15 cellular contexts compared by ENCODE assay signal in genomic region chr3:178318957-178319528, GRCh38.
"Had no signal": no experiment of that assay in that cellular context is flagged by ENCODE, and none has a peak within 500 bp of the region (broad histone marks: within the 10 kb centered on the region; RNA-seq: fewer than 3 reads in every experiment).

No MANE protein-coding gene starts in this region.

- H3K9me3 ChIP-seq: ascending aorta, left lung had no signal

- H3K9me3 Mint-ChIP-seq: activated naive CD8-positive, alpha-beta T cell treated with anti-CD3 and anti-CD28 coated beads, Interleukin-2, amount 50 U/mL, for 24 hours; activated T-helper 1 cell treated with anti-CD3 and anti-CD28 coated beads, Interleukin-12 subunit alpha, Interleukin-12 subunit beta, Interleukin-2, Interleukin-4 antibody, amounts not matched to agents 30 ng/mL and 10 ng/mL and 1 ng/mL, durations not matched to agents 14 hours and 24 hours and 36 hours; naive thymus-derived CD8-positive, alpha-beta T cell; T-helper 2 cell treated with Interferon-gamma antibody and Interleukin-4, amounts not matched to agents 5 μg/mL and 100 μg/mL, for 36 hours had no signal

- H3K36me3 ChIP-seq: ascending aorta, cardiac muscle cell, left lung had no signal

- H3K27ac ChIP-seq: ascending aorta, coronary artery, foreskin keratinocyte, left lung, skin epidermis had no signal

- DNase-seq: activated CD4-positive, alpha-beta T cell treated with anti-CD3 and anti-CD28 coated beads, Interleukin-2, amount 50 U/mL, for 1 hour; activated naive CD4-positive, alpha-beta T cell; activated naive CD8-positive, alpha-beta T cell treated with anti-CD3 and anti-CD28 coated beads, Interleukin-2, amount 50 U/mL, for 24 hours; effector CD8-positive, alpha-beta T cell; foreskin keratinocyte; left lung; naive thymus-derived CD8-positive, alpha-beta T cell; stimulated activated naive CD8-positive, alpha-beta T cell treated with anti-CD3 and anti-CD28 coated beads, Interleukin-15, Interleukin-2, amounts not matched to agents 100 U/mL and 50 U/mL, for 24 hours had no signal

- H3K4me1 ChIP-seq: foreskin keratinocyte, left lung had no signal

- H3K4me1 Mint-ChIP-seq: activated naive CD8-positive, alpha-beta T cell treated with anti-CD3 and anti-CD28 coated beads, Interleukin-2, amount 50 U/mL, for 24 hours; naive thymus-derived CD8-positive, alpha-beta T cell had no signal

- ATAC-seq: activated naive CD8-positive, alpha-beta T cell treated with anti-CD3 and anti-CD28 coated beads, Interleukin-2, amount 50 U/mL, for 24 hours; foreskin keratinocyte; left lung; naive thymus-derived CD8-positive, alpha-beta T cell; stimulated activated naive CD8-positive, alpha-beta T cell treated with anti-CD3 and anti-CD28 coated beads, Interleukin-15, Interleukin-2, amounts not matched to agents 100 U/mL and 50 U/mL, for 24 hours had no signal

- H3K27me3 ChIP-seq: ascending aorta, cardiac muscle cell, foreskin keratinocyte, left lung had no signal

- H3K4me3 ChIP-seq: ascending aorta, cardiac muscle cell, coronary artery, left lung, skin epidermis had no signal

- H3K27me3 Mint-ChIP-seq: activated naive CD8-positive, alpha-beta T cell treated with anti-CD3 and anti-CD28 coated beads, Interleukin-2, amount 50 U/mL, for 24 hours; naive thymus-derived CD8-positive, alpha-beta T cell; type B pancreatic cell had no signal

- H3K4me3 Mint-ChIP-seq: activated naive CD8-positive, alpha-beta T cell treated with anti-CD3 and anti-CD28 coated beads, Interleukin-2, amount 50 U/mL, for 24 hours; activated T-helper 1 cell treated with anti-CD3 and anti-CD28 coated beads, Interleukin-12 subunit alpha, Interleukin-12 subunit beta, Interleukin-2, Interleukin-4 antibody, amounts not matched to agents 30 ng/mL and 10 ng/mL and 1 ng/mL, durations not matched to agents 14 hours and 24 hours and 36 hours; naive thymus-derived CD8-positive, alpha-beta T cell; T-helper 2 cell treated with Interferon-gamma antibody and Interleukin-4, amounts not matched to agents 5 μg/mL and 100 μg/mL, for 36 hours; type B pancreatic cell had no signal

- H3K36me3 Mint-ChIP-seq: naive thymus-derived CD8-positive, alpha-beta T cell had no signal

- H3K27ac Mint-ChIP-seq: activated naive CD8-positive, alpha-beta T cell treated with anti-CD3 and anti-CD28 coated beads, Interleukin-2, amount 50 U/mL, for 24 hours; activated T-helper 1 cell treated with anti-CD3 and anti-CD28 coated beads, Interleukin-12 subunit alpha, Interleukin-12 subunit beta, Interleukin-2, Interleukin-4 antibody, amounts not matched to agents 30 ng/mL and 10 ng/mL and 1 ng/mL, durations not matched to agents 14 hours and 24 hours and 36 hours; naive thymus-derived CD8-positive, alpha-beta T cell; T-helper 2 cell treated with Interferon-gamma antibody and Interleukin-4, amounts not matched to agents 5 μg/mL and 100 μg/mL, for 36 hours; type B pancreatic cell had no signal
